In genomic region chr5:62064993-62065392, GRCh38 we compare ENCODE assay signal across 15 cellular contexts.
"Had no signal": no experiment of that assay in that cellular context is flagged by ENCODE, and none has a peak within 500 bp of the region (broad histone marks: within the 10 kb centered on the region; RNA-seq: fewer than 3 reads in every experiment).

No MANE protein-coding gene starts in this region.

- H3K79me2 ChIP-seq: parathyroid adenoma had no signal

- H2AFZ ChIP-seq: parathyroid adenoma had no signal

- H3K27ac ChIP-seq: left ventricle myocardium inferior, neutrophil, parathyroid adenoma, tibial artery, uterus had no signal

- H3K36me3 ChIP-seq: left ventricle myocardium inferior, neutrophil, tibial artery, uterus had no signal

- H3K9ac ChIP-seq: parathyroid adenoma had no signal

- ATAC-seq: activated CD4-positive, CD25-positive, alpha-beta regulatory T cell treated with anti-CD3 and anti-CD28 coated beads, Interleukin-2, amount 50 U/mL, for 24 hours; activated naive CD8-positive, alpha-beta T cell treated with anti-CD3 and anti-CD28 coated beads, Interleukin-2, amount 50 U/mL, for 24 hours; esophagus mucosa; natural killer cell; stimulated activated naive B cell treated with anti-CD40 and anti-IgM and Interleukin-4, amounts not matched to agents 10 μg/mL and 1 μg/mL and 100 μg/mL, for 72 hours had no signal

- H3K4me3 ChIP-seq: left ventricle myocardium inferior, tibial artery, uterus had no signal

- H3K27me3 ChIP-seq: neutrophil, tibial artery, uterus had no signal

- DNase-seq: activated naive CD4-positive, alpha-beta T cell treated with Interleukin-2 at 50 U/mL for 16 hours; activated naive CD8-positive, alpha-beta T cell treated with anti-CD3 and anti-CD28 coated beads, Interleukin-2, amount 50 U/mL, for 24 hours; hypothalamus; left ventricle myocardium inferior; mesenchymal stem cell; natural killer cell; stimulated activated CD4-positive, alpha-beta T cell treated with anti-CD3 and anti-CD28 coated beads, Interleukin-15, amount 100 ng/mL, for 24 hours; stimulated activated CD4-positive, alpha-beta T cell treated with anti-CD3 and anti-CD28 coated beads, Interleukin-4, amount 100 ng/mL, for 1 hour; stimulated activated naive B cell treated with anti-CD40 and anti-IgM and Interleukin-4, amounts not matched to agents 10 μg/mL and 1 μg/mL and 100 μg/mL, for 72 hours; tibial artery; uterus had no signal

- H3K9me3 ChIP-seq: left ventricle myocardium inferior, neutrophil, tibial artery, uterus had no signal

- H3K4me1 ChIP-seq: left ventricle myocardium inferior, parathyroid adenoma, tibial artery, uterus had no signal
